In genomic region chrX:118528089-118528753, GRCh38 we compare ENCODE assay signal across 8 cellular contexts. TPM values are rescaled to one million over a fixed set of nuclear protein-coding genes. Genes with fewer than 3 reads are reported as not detected.
DNase-seq lines count a peak whose midpoint lies in the region; ATAC-seq and TF ChIP-seq lines count a peak whose summit lies in the region.

No MANE protein-coding gene starts in this region.

- H3K27ac ChIP-seq in esophagus muscularis mucosa (replicated peaks in 1 of 4) (peak overlapping the region in 3 of 4 donors; percentile 12 to 68 (median 20)), body of pancreas (peak overlapping the region in 1 of 4 donors; percentile 21)

- H3K36me3 ChIP-seq in esophagus muscularis mucosa: no peaks in the 10 kb centered on the region
- no peaks in the 10 kb centered on the region for H3K36me3 ChIP-seq in body of pancreas (replicated peaks in 1 of 2; ENCODE audit: insufficient read depth in 1 of 2, low read depth in 2 of 2)

- no peaks in the 10 kb centered on the region for H3K27me3 ChIP-seq in esophagus muscularis mucosa
- H3K27me3 ChIP-seq in body of pancreas: no peaks in the 10 kb centered on the region

- peaks cover 3 to 50% (median 25%) of the 10 kb centered on the region in 4 donors for H3K4me1 ChIP-seq in esophagus muscularis mucosa
- H3K4me1 ChIP-seq in body of pancreas: no peaks in the 10 kb centered on the region

- no peaks in the 10 kb centered on the region for H3K9me3 ChIP-seq in esophagus muscularis mucosa
- H3K9me3 ChIP-seq in body of pancreas: no peaks in the 10 kb centered on the region

- ATAC-seq in HG03135 (IDR thresholded peaks at IDR 0.05; ENCODE audit: unreplicated experiment) (peak; percentile 72), body of pancreas (no peak)

- peak; percentile 29 to 30 for DNase-seq in activated CD4-positive, alpha-beta T cell treated with anti-CD3 and anti-CD28 coated beads for 24 hours (ENCODE audit: low read depth in 2 of 2)
- DNase-seq in esophagus muscularis mucosa (ENCODE audit: extremely low spot score) (no peak), ecto neural progenitor cell (ENCODE audit: low spot score) (no peak), NCI-H1417 treated with DMSO at 0.1 percent for 48 hours (lab: John Stamatoyannopoulos, UW) (no peak), NCI-H69 (lab: John Stamatoyannopoulos, UW) (no peak), body of pancreas (no peak)

- TF ChIP-seq EP300 in esophagus muscularis mucosa (IDR thresholded peaks at IDR 0.05): no peak

- intact Hi-C loops in esophagus muscularis mucosa (cut with DNase I): no loop called here
- intact Hi-C loops in body of pancreas (cut with DNase I): no loop called here

- 69% methylated on average over 10 of the region's 10 CpGs for WGBS in esophagus muscularis mucosa
- 64 to 92% methylated on average over 10 of the region's 10 CpGs for WGBS in body of pancreas, 2 donors

- TF ChIP-seq POLR2A in GM19193 (IDR thresholded peaks at IDR 0.05; ENCODE audit: extremely low read depth, insufficient read depth, insufficient read length) (peak; percentile 47), esophagus muscularis mucosa (IDR thresholded peaks at IDR 0.05; ENCODE audit: low read depth) (no peak), body of pancreas (IDR thresholded peaks at IDR 0.05) (no peak)

- no peak overlapping the region for H3K4me3 ChIP-seq in esophagus muscularis mucosa
- no peak overlapping the region for H3K4me3 ChIP-seq in body of pancreas

- TF ChIP-seq CTCF in esophagus muscularis mucosa (IDR thresholded peaks at IDR 0.05) (no peak), body of pancreas (IDR thresholded peaks at IDR 0.05) (no peak)

RNA-seq across cellular contexts. Expression of gene DOCK11, which starts 32.6 kb away (rescaled TPM):
- total RNA-seq in esophagus muscularis mucosa (100 to 1,000 TPM in 1 of 4 donors, 10 to 100 TPM in 3; 62.0 to 103 (median 64.7) TPM), body of pancreas (10 to 100 TPM in 1 of 2 donors, 1 to 10 TPM in 1; 4.9 to 15.8 TPM)

Comparison
In these comparisons a context has a peak if more than half of its experiments do, and no peak if none do; other contexts are left out.
1. DNase-seq: peak in activated CD4-positive, alpha-beta T cell treated with anti-CD3 and anti-CD28 coated beads for 24 hours (2 of 2); none in esophagus muscularis mucosa (single experiment), ecto neural progenitor cell (single experiment), NCI-H1417 treated with DMSO at 0.1 percent for 48 hours (single experiment), NCI-H69 (single experiment) and body of pancreas (0 of 4).